Comparison of ENCODE assay signal across 8 cellular contexts in genomic region chr12:19130224-19131019, GRCh38. TPM values are rescaled to one million over a fixed set of nuclear protein-coding genes. Genes with fewer than 3 reads are reported as not detected.
A peak's percentile ranks its signal among the peaks of the same experiment; 100 is the strongest.
DNase-seq lines count a peak whose midpoint lies in the region; ATAC-seq and TF ChIP-seq lines count a peak whose summit lies in the region.

No MANE protein-coding gene starts in this region.

- DNase-seq in COLO668 (lab: John Stamatoyannopoulos, UW; ENCODE audit: unreplicated experiment) (peak; percentile 55), HEK293T (ENCODE audit: extremely low spot score) (peak; percentile 33), T-cell (peak in 14 of 34 experiments; percentile 0 to 13 (median 4)), cerebellum (ENCODE audit: low spot score) (peak; percentile 36), left lobe of liver (ENCODE audit: low spot score) (peak; percentile 62), COR-L47 (lab: John Stamatoyannopoulos, UW) (no peak), HPDE6-E6E7 (ENCODE audit: extremely low spot score) (no peak)
- DNase-seq in stimulated activated CD8-positive, alpha-beta memory T cell treated with anti-CD3 and anti-CD28 coated beads, Interleukin-4, amount 100 ng/mL, for 48 hours = peak; percentile 35

- POLR2A ChIA-PET in HEK293T (lab: Yijun Ruan, JAX) = interaction anchor here (1.6 kb wide), 1 partner anchor 9 kb away, joined by 8 read pairs; no protein-coding TSS in a partner anchor
- POLR2A ChIA-PET in T-cell (lab: Charles Lee) = interaction anchor here in 1 of 2 donors (0.6 kb wide), 1 partner anchor 808 kb away, joined by 3 read pairs; no protein-coding TSS in a partner anchor

- H3K9me3 Mint-ChIP-seq in T-cell = peaks cover 8 to 15% (median 10%) of the 10 kb centered on the region in 3 donors

- peak overlapping the region; percentile 24 to 71 for H3K27ac Mint-ChIP-seq in T-cell

- H3K27me3 Mint-ChIP-seq in T-cell = peaks cover 0 to 37% of the 10 kb centered on the region in 2 donors

- no peaks in the 10 kb centered on the region for H3K36me3 Mint-ChIP-seq in T-cell

- peaks cover 12 to 22% (median 22%) of the 10 kb centered on the region in 3 donors for H3K4me1 Mint-ChIP-seq in T-cell

- peak overlapping the region; percentile 83 to 95 (median 84) for H3K4me3 Mint-ChIP-seq in T-cell

- CTCF ChIA-PET in HEK293T (lab: Yijun Ruan, JAX) (interaction anchor here (1.1 kb wide), 1 partner anchor 25 kb away, joined by 3 read pairs; no protein-coding TSS in a partner anchor), T-cell (lab: Charles Lee) (no interaction called here)

- peak in 3 of 4 experiments; percentile 20 to 59 (median 20) for ATAC-seq in T-cell (replicated peaks in 1 of 4)
- ATAC-seq in left lobe of liver = peak; percentile 21

TF ChIP-seq in HEK293T, 16 proteins besides CTCF, POLR2A, EP300 and RAD21:
- TF ChIP-seq LEF1 (IDR thresholded peaks at IDR 0.05; ENCODE audit: borderline replicate concordance) = no peak
- TF ChIP-seq FOXA1 (IDR thresholded peaks at IDR 0.05) = no peak
- no peak for TF ChIP-seq ARNT (IDR thresholded peaks at IDR 0.05)
- no peak for TF ChIP-seq FOXK2 (IDR thresholded peaks at IDR 0.05)
- TF ChIP-seq NFRKB (IDR thresholded peaks at IDR 0.05) = no peak
- TF ChIP-seq BHLHE40 (IDR thresholded peaks at IDR 0.05; ENCODE audit: borderline replicate concordance) = no peak
- no peak for TF ChIP-seq CTBP1 (IDR thresholded peaks at IDR 0.05; ENCODE audit: borderline replicate concordance)
- TF ChIP-seq HDGF (IDR thresholded peaks at IDR 0.05; ENCODE audit: borderline replicate concordance) = no peak
- no peak for TF ChIP-seq ELF4 (IDR thresholded peaks at IDR 0.05)
- no peak for TF ChIP-seq SUZ12 (IDR thresholded peaks at IDR 0.05)
- TF ChIP-seq L3MBTL2 (conservative IDR thresholded peaks at IDR 0.05) = no peak
- TF ChIP-seq PKNOX1 (IDR thresholded peaks at IDR 0.05) = no peak
- no peak for TF ChIP-seq TARDBP (IDR thresholded peaks at IDR 0.05)

RNA-seq across cellular contexts. Expression of gene PLEKHA5, which starts 0.9 kb away (rescaled TPM):
- total RNA-seq in T-cell (10 to 100 TPM in 1 of 5 donors, 1 to 10 TPM in 3, under 1 TPM in 1; 0.96 to 11.0 (median 4.9) TPM), cerebellum (132 TPM), left lobe of liver (15.8 TPM)

Comparison
In these comparisons a context has a peak if more than half of its experiments do, and no peak if none do; other contexts are left out.
1. DNase-seq: peak in COLO668 (single experiment), HEK293T (single experiment), cerebellum (single experiment), left lobe of liver (single experiment) and stimulated activated CD8-positive, alpha-beta memory T cell treated with anti-CD3 and anti-CD28 coated beads, Interleukin-4, amount 100 ng/mL, for 48 hours (single experiment); none in COR-L47 (single experiment) and HPDE6-E6E7 (single experiment).